Comparison of ENCODE assay signal across 1 cellular context in genomic region chr7:44727346-44728262, GRCh38.
TF ChIP-seq lines count a peak whose summit lies in the region.

No MANE protein-coding gene starts in this region.

TF ChIP-seq in H1, 55 proteins besides CTCF, POLR2A, EP300 and RAD21 (continued from another document):
- no peak for TF ChIP-seq CHD7 (IDR thresholded peaks at IDR 0.05; ENCODE audit: insufficient replicate concordance, low read length)
- no peak for TF ChIP-seq SP1 (IDR thresholded peaks at IDR 0.05; ENCODE audit: low read depth, low read length)
- no peak for TF ChIP-seq SP4 (IDR thresholded peaks at IDR 0.05; ENCODE audit: low read length)
- no peak for TF ChIP-seq EGR1 (IDR thresholded peaks at IDR 0.05; ENCODE audit: borderline replicate concordance, low read depth, low read length)
- no peak for TF ChIP-seq SIX5 (IDR thresholded peaks at IDR 0.05; ENCODE audit: low read depth, low read length)
- TF ChIP-seq BRCA1 (IDR thresholded peaks at IDR 0.05; ENCODE audit: low read depth, low read length) = no peak
- TF ChIP-seq CHD2 (IDR thresholded peaks at IDR 0.05; ENCODE audit: low read length) = no peak
- no peak for TF ChIP-seq TCF12 (IDR thresholded peaks at IDR 0.05; ENCODE audit: low read depth, low read length)
- no peak for TF ChIP-seq GTF2F1 (IDR thresholded peaks at IDR 0.05; ENCODE audit: borderline replicate concordance, low read depth, low read length)
- no peak for TF ChIP-seq SIN3A (conservative IDR thresholded peaks at IDR 0.05 in 1 of 2, IDR thresholded peaks at IDR 0.05 in 1 of 2; ENCODE audit: low read depth in 1 of 2, low read length in 2 of 2)
